ENCODE assay signal across 16 cellular contexts in the genomic region with DNA sequence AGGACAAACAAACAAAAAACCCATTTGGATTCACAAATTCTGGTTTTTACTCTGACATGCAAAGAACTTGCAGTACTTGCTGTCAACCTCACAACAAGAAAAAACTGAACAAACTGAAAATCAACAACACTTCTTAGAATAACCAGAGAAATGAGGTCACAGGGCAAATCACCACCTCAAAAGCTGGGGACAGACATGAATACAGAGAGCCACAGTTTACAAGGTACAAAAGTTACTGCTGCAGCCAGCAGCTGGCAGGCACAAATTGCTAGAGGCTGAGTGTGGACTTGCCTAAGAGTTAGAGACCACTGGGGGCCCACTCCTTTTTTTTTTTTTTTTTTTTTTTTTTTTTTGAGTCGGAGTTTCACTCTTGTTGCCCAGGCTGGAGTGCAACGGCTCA. TPM values are rescaled to one million over a fixed set of nuclear protein-coding genes. Genes with fewer than 3 reads are reported as not detected.
"Had no signal": no experiment of that assay in that cellular context is flagged by ENCODE, and none has a peak within 500 bp of the region (broad histone marks: within the 10 kb centered on the region; RNA-seq: fewer than 3 reads in every experiment).

No MANE protein-coding gene starts in this region.

- ATAC-seq: activated naive CD8-positive, alpha-beta T cell treated with anti-CD3 and anti-CD28 coated beads, Interleukin-2, amount 50 U/mL, for 24 hours; heart right ventricle; natural killer cell treated with Interleukin-12 subunit alpha and Interleukin-12 subunit beta and Interleukin-15 and Interleukin-18, amount 100 ng/mL, for 72 hours had no signal

- H3K4me1 ChIP-seq: breast epithelium, heart right ventricle had no signal

- H3K27ac Mint-ChIP-seq: activated naive CD8-positive, alpha-beta T cell treated with anti-CD3 and anti-CD28 coated beads, Interleukin-2, amount 50 U/mL, for 24 hours; natural killer cell treated with Interleukin-12 subunit alpha and Interleukin-12 subunit beta and Interleukin-15 and Interleukin-18, amount 100 ng/mL, for 72 hours had no signal

- H3K4me3 ChIP-seq: breast epithelium, heart right ventricle, transverse colon had no signal

- H3K4me3 Mint-ChIP-seq: activated naive CD8-positive, alpha-beta T cell treated with anti-CD3 and anti-CD28 coated beads, Interleukin-2, amount 50 U/mL, for 24 hours; natural killer cell treated with Interleukin-12 subunit alpha and Interleukin-12 subunit beta and Interleukin-15 and Interleukin-18, amount 100 ng/mL, for 72 hours had no signal

- H3K36me3 ChIP-seq: breast epithelium, heart right ventricle, transverse colon had no signal

- H3K27me3 ChIP-seq: breast epithelium had no signal

- DNase-seq: activated naive CD4-positive, alpha-beta T cell; activated naive CD8-positive, alpha-beta T cell treated with anti-CD3 and anti-CD28 coated beads, Interleukin-2, amount 50 U/mL, for 24 hours; activated T-cell treated with anti-CD3 and anti-CD28 coated beads, Interleukin-2, amount 50 U/mL, for 1 hour; aorta; dermis blood vessel endothelial cell; heart right ventricle; mesenchymal stem cell; nucleus accumbens; posterior cingulate gyrus; stimulated activated CD4-positive, alpha-beta T cell treated with anti-CD3 and anti-CD28 coated beads, Interleukin-2, amount 100 ng/mL, for 48 hours; stimulated activated naive CD4-positive, alpha-beta T cell; SW 1271; T-helper 9 cell; transverse colon had no signal

- H3K27ac ChIP-seq: breast epithelium, heart right ventricle, transverse colon had no signal

RNA-seq across cellular contexts. Expression of a gene that starts 15.0 kb away (rescaled TPM):
- total RNA-seq: natural killer cell treated with Interleukin-12 subunit alpha and Interleukin-12 subunit beta and Interleukin-15 and Interleukin-18, amount 100 ng/mL, for 72 hours had no signal
